In genomic region chr12:108645686-108646596, GRCh38 we compare ENCODE assay signal across 11 cellular contexts. TPM values are rescaled to one million over a fixed set of nuclear protein-coding genes. Genes with fewer than 3 reads are reported as not detected.
A peak's percentile ranks its signal among the peaks of the same experiment; 100 is the strongest.
DNase-seq lines count a peak whose midpoint lies in the region; ATAC-seq and TF ChIP-seq lines count a peak whose summit lies in the region.
"Had no signal": no experiment of that assay in that cellular context is flagged by ENCODE, and none has a peak within 500 bp of the region (broad histone marks: within the 10 kb centered on the region; RNA-seq: fewer than 3 reads in every experiment).

No MANE protein-coding gene starts in this region.

- ATAC-seq in activated CD8-positive, alpha-beta T cell treated with anti-CD3 and anti-CD28 coated beads, Interleukin-2, amount 10 ng/mL, durations not matched to agents 7 days and 5 days, result peak; percentile 40

- H3K9me3 Mint-ChIP-seq in activated naive CD4-positive, alpha-beta T cell treated with anti-CD3 and anti-CD28 coated beads, Interleukin-2, amount 10 ng/mL, durations not matched to agents 7 days and 5 days, result no peaks in the 10 kb centered on the region
- no peaks in the 10 kb centered on the region for H3K9me3 Mint-ChIP-seq in activated CD8-positive, alpha-beta T cell treated with anti-CD3 and anti-CD28 coated beads, Interleukin-2, amount 10 ng/mL, durations not matched to agents 7 days and 5 days (ENCODE audit: insufficient read depth)

- H3K4me3 ChIP-seq in suprapubic skin, result no peak overlapping the region
- H3K4me3 ChIP-seq: stomach had no signal

- WGBS in suprapubic skin, result 80% methylated on average over 15 of the region's 15 CpGs

- H3K27me3 Mint-ChIP-seq in activated naive CD4-positive, alpha-beta T cell treated with anti-CD3 and anti-CD28 coated beads, Interleukin-2, amount 10 ng/mL, durations not matched to agents 7 days and 5 days, result peaks cover 5% of the 10 kb centered on the region
- H3K27me3 Mint-ChIP-seq in activated CD8-positive, alpha-beta T cell treated with anti-CD3 and anti-CD28 coated beads, Interleukin-2, amount 10 ng/mL, durations not matched to agents 7 days and 5 days (ENCODE audit: low read depth), result no peaks in the 10 kb centered on the region

- H3K4me1 ChIP-seq in suprapubic skin, result peaks cover 15% of the 10 kb centered on the region

- peak overlapping the region; percentile 89 for H3K27ac Mint-ChIP-seq in activated naive CD4-positive, alpha-beta T cell treated with anti-CD3 and anti-CD28 coated beads, Interleukin-2, amount 10 ng/mL, durations not matched to agents 7 days and 5 days
- peak overlapping the region; percentile 84 for H3K27ac Mint-ChIP-seq in activated CD8-positive, alpha-beta T cell treated with anti-CD3 and anti-CD28 coated beads, Interleukin-2, amount 10 ng/mL, durations not matched to agents 7 days and 5 days

- peaks cover 5% of the 10 kb centered on the region for H3K36me3 Mint-ChIP-seq in activated naive CD4-positive, alpha-beta T cell treated with anti-CD3 and anti-CD28 coated beads, Interleukin-2, amount 10 ng/mL, durations not matched to agents 7 days and 5 days
- H3K36me3 Mint-ChIP-seq in activated CD8-positive, alpha-beta T cell treated with anti-CD3 and anti-CD28 coated beads, Interleukin-2, amount 10 ng/mL, durations not matched to agents 7 days and 5 days (ENCODE audit: low read depth), result peaks cover 32% of the 10 kb centered on the region

- POLR2A ChIA-PET in activated CD8-positive, alpha-beta T cell treated with anti-CD3 and anti-CD28 coated beads, Interleukin-2, amount 10 ng/mL, durations not matched to agents 7 days and 5 days (lab: Charles Lee), result interaction anchor here (0.6 to 3.6 kb wide), 6 partner anchors 8 to 84 kb away, joined by 3 to 25 read pairs (median 4); partner anchors contain the start of genes ISCU and SELPLG

- H3K27me3 ChIP-seq in layer of hippocampus (ENCODE audit: control insufficient read depth, insufficient read depth, low read length), result no peaks in the 10 kb centered on the region
- no peaks in the 10 kb centered on the region for H3K27me3 ChIP-seq in suprapubic skin
- H3K27me3 ChIP-seq: stomach had no signal

- H3K36me3 ChIP-seq in suprapubic skin, result peaks cover 57% of the 10 kb centered on the region

- H3K27ac ChIP-seq in layer of hippocampus (ENCODE audit: low read depth, low read length), result peak overlapping the region; percentile 43
- no peak overlapping the region for H3K27ac ChIP-seq in suprapubic skin

- peaks cover 54% of the 10 kb centered on the region for H3K4me1 Mint-ChIP-seq in activated naive CD4-positive, alpha-beta T cell treated with anti-CD3 and anti-CD28 coated beads, Interleukin-2, amount 10 ng/mL, durations not matched to agents 7 days and 5 days
- H3K4me1 Mint-ChIP-seq in activated CD8-positive, alpha-beta T cell treated with anti-CD3 and anti-CD28 coated beads, Interleukin-2, amount 10 ng/mL, durations not matched to agents 7 days and 5 days (ENCODE audit: low read depth), result peaks cover 39% of the 10 kb centered on the region

- CTCF ChIA-PET in activated naive CD4-positive, alpha-beta T cell treated with anti-CD3 and anti-CD28 coated beads, Interleukin-2, amount 10 ng/mL, durations not matched to agents 7 days and 5 days (lab: Charles Lee), result interaction anchor here (1.1 to 3.0 kb wide), 7 partner anchors 10 to 159 kb away, joined by 3 to 28 read pairs (median 7); partner anchors contain the start of gene SELPLG
- CTCF ChIA-PET in activated CD8-positive, alpha-beta T cell treated with anti-CD3 and anti-CD28 coated beads, Interleukin-2, amount 10 ng/mL, durations not matched to agents 7 days and 5 days (lab: Charles Lee), result interaction anchor here (0.8 to 3.8 kb wide), 16 partner anchors 9 to 186 kb away, joined by 3 to 43 read pairs (median 4); partner anchors contain the start of gene SART3

- TF ChIP-seq EP300 in suprapubic skin (IDR thresholded peaks at IDR 0.05), result no peak

- peak overlapping the region; percentile 35 for H3K4me3 Mint-ChIP-seq in activated naive CD4-positive, alpha-beta T cell treated with anti-CD3 and anti-CD28 coated beads, Interleukin-2, amount 10 ng/mL, durations not matched to agents 7 days and 5 days
- H3K4me3 Mint-ChIP-seq in activated CD8-positive, alpha-beta T cell treated with anti-CD3 and anti-CD28 coated beads, Interleukin-2, amount 10 ng/mL, durations not matched to agents 7 days and 5 days, result no peak overlapping the region

- TF ChIP-seq CTCF in suprapubic skin (IDR thresholded peaks at IDR 0.05), result no peak

- no peak for DNase-seq in activated naive CD4-positive, alpha-beta T cell treated with anti-CD3 and anti-CD28 coated beads, Interleukin-2, amount 10 ng/mL, durations not matched to agents 7 days and 5 days
- no peak for DNase-seq in activated naive CD4-positive, alpha-beta T cell treated with anti-CD3 and anti-CD28 coated beads, Interleukin-2, amount 50 U/mL, for 16 hours
- no peak for DNase-seq in activated CD8-positive, alpha-beta T cell treated with anti-CD3 and anti-CD28 coated beads, Interleukin-2, amount 10 ng/mL, durations not matched to agents 7 days and 5 days
- peak; percentile 36 to 41 for DNase-seq in suprapubic skin (ENCODE audit: low spot score in 2 of 2)
- no peak for DNase-seq in inferior parietal cortex (ENCODE audit: extremely low spot score)
- DNase-seq in NCI-H748 treated with DMSO at 0.1 percent for 48 hours (lab: John Stamatoyannopoulos, UW), result no peak
- DNase-seq in stimulated activated CD4-positive, alpha-beta T cell treated with anti-CD3 and anti-CD28 coated beads, Interleukin-1b, Interleukin-23, amount 100 ng/mL, for 48 hours, result no peak
- DNase-seq: NCI-H2107; stimulated activated CD4-positive, alpha-beta T cell treated with anti-CD3 and anti-CD28 coated beads, Interleukin-15, amount 100 ng/mL, for 24 hours; stomach had no signal

- H3K9me3 ChIP-seq in suprapubic skin, result no peaks in the 10 kb centered on the region
- H3K9me3 ChIP-seq: stomach had no signal

- TF ChIP-seq POLR2A in suprapubic skin (IDR thresholded peaks at IDR 0.05), result no peak

RNA-seq across cellular contexts. Expression of gene SELPLG, which starts 12.2 kb away (rescaled TPM):
- 100 to 1,000 TPM; 144 to 150 TPM for total RNA-seq in activated CD8-positive, alpha-beta T cell treated with anti-CD3 and anti-CD28 coated beads, Interleukin-2, amount 10 ng/mL, durations not matched to agents 7 days and 5 days
- 1 to 10 TPM; 1.3 to 5.6 (median 3.0) TPM for total RNA-seq in suprapubic skin

RNA-seq across cellular contexts. Expression of gene TMEM119, which starts 48.1 kb away (rescaled TPM):
- not detected for total RNA-seq in activated CD8-positive, alpha-beta T cell treated with anti-CD3 and anti-CD28 coated beads, Interleukin-2, amount 10 ng/mL, durations not matched to agents 7 days and 5 days
- 10 to 100 TPM in 1 of 4 donors, 1 to 10 TPM in 2, under 1 TPM in 1; 0.24 to 10.9 (median 6.3) TPM for total RNA-seq in suprapubic skin

Comparison
In these comparisons a context has a peak if more than half of its experiments do, and no peak if none do; other contexts are left out.
1. DNase-seq: peak in suprapubic skin (2 of 2); none in activated naive CD4-positive, alpha-beta T cell treated with anti-CD3 and anti-CD28 coated beads, Interleukin-2, amount 10 ng/mL, durations not matched to agents 7 days and 5 days (single experiment), activated naive CD4-positive, alpha-beta T cell treated with anti-CD3 and anti-CD28 coated beads, Interleukin-2, amount 50 U/mL, for 16 hours (single experiment), activated CD8-positive, alpha-beta T cell treated with anti-CD3 and anti-CD28 coated beads, Interleukin-2, amount 10 ng/mL, durations not matched to agents 7 days and 5 days (single experiment), inferior parietal cortex (single experiment), NCI-H748 treated with DMSO at 0.1 percent for 48 hours (single experiment) and stimulated activated CD4-positive, alpha-beta T cell treated with anti-CD3 and anti-CD28 coated beads, Interleukin-1b, Interleukin-23, amount 100 ng/mL, for 48 hours (single experiment).
2. RNA of gene SELPLG, which starts 12.2 kb away (total RNA-seq): 144 to 150 TPM in activated CD8-positive, alpha-beta T cell treated with anti-CD3 and anti-CD28 coated beads, Interleukin-2, amount 10 ng/mL, durations not matched to agents 7 days and 5 days; 1.3 to 5.6 TPM in suprapubic skin; every median in the first group is over 10 times any median in the second.